In genomic region chr5:57243286-57244137, GRCh38 we compare ENCODE assay signal across 11 cellular contexts.
A peak's percentile ranks its signal among the peaks of the same experiment; 100 is the strongest.
DNase-seq lines count a peak whose midpoint lies in the region; ATAC-seq and TF ChIP-seq lines count a peak whose summit lies in the region.
"Had no signal": no experiment of that assay in that cellular context is flagged by ENCODE, and none has a peak within 500 bp of the region (broad histone marks: within the 10 kb centered on the region; RNA-seq: fewer than 3 reads in every experiment).

No MANE protein-coding gene starts in this region.

- H3K27ac ChIP-seq in endodermal cell (ENCODE audit: low read depth, low read length): no peak overlapping the region

- H3K9me3 Mint-ChIP-seq in endodermal cell: no peaks in the 10 kb centered on the region
- H3K9me3 Mint-ChIP-seq: HFFc6 had no signal

- peaks cover 8% of the 10 kb centered on the region for H3K4me1 Mint-ChIP-seq in endodermal cell

- H3K36me3 ChIP-seq in endodermal cell (ENCODE audit: control insufficient read depth, insufficient read depth, low read length): peaks cover 61% of the 10 kb centered on the region

- no peak overlapping the region for H3K4me3 Mint-ChIP-seq in endodermal cell
- H3K4me3 Mint-ChIP-seq: HFFc6 had no signal

- H3K4me3 ChIP-seq in endodermal cell (ENCODE audit: low read length): no peak overlapping the region
- H3K4me3 ChIP-seq: MG63 had no signal

- H3K9ac ChIP-seq in endodermal cell (ENCODE audit: extremely low read depth, low read length, poor library complexity, severe bottlenecking): no peak overlapping the region

- H3K4me1 ChIP-seq in endodermal cell (ENCODE audit: control insufficient read depth, insufficient read depth, low read length): no peaks in the 10 kb centered on the region

- DNase-seq in endodermal cell (no peak), NCI-H69 (lab: John Stamatoyannopoulos, UW) (no peak), Right ventricle myocardium inferior (ENCODE audit: missing footprints) (no peak), activated gamma-delta T cell (lab: John Stamatoyannopoulos, UW) (no peak), GOT3 (lab: John Stamatoyannopoulos, UW) (no peak)
- DNase-seq: HFFc6, MG63, nucleus accumbens had no signal

- peak overlapping the region; percentile 62 for H3K27ac Mint-ChIP-seq in endodermal cell
- H3K27ac Mint-ChIP-seq: HFFc6 had no signal

- TF ChIP-seq CTCF in endodermal cell (conservative IDR thresholded peaks at IDR 0.05): no peak

- no peaks in the 10 kb centered on the region for H3K27me3 ChIP-seq in endodermal cell (ENCODE audit: control insufficient read depth, insufficient read depth, low read length, poor library complexity, severe bottlenecking)
- H3K27me3 ChIP-seq: MG63 had no signal

- intact Hi-C loops in Right ventricle myocardium inferior (cut with DNase I): no loop called here

- peaks cover 59% of the 10 kb centered on the region for H3K36me3 Mint-ChIP-seq in endodermal cell (ENCODE audit: low read depth)

- peak; percentile 83 for ATAC-seq in GM18511 (IDR thresholded peaks at IDR 0.05; ENCODE audit: unreplicated experiment)
- peak; percentile 78 for ATAC-seq in GM21423 (IDR thresholded peaks at IDR 0.05; ENCODE audit: unreplicated experiment)
- ATAC-seq in HG03520 (IDR thresholded peaks at IDR 0.05; ENCODE audit: unreplicated experiment): peak; percentile 90
- ATAC-seq in Right ventricle myocardium inferior: no peak

- peaks cover 14% of the 10 kb centered on the region for H3K9me3 ChIP-seq in endodermal cell (ENCODE audit: control insufficient read depth, low read length)
- H3K9me3 ChIP-seq: MG63 had no signal

- 95 to 96% methylated on average over 4 to 6 of the region's 6 CpGs for WGBS in endodermal cell (ENCODE audit: insufficient coverage in 1 of 2, insufficient read length in 1 of 2), 2 experiments

- H3K27me3 Mint-ChIP-seq in endodermal cell (ENCODE audit: insufficient read depth): no peaks in the 10 kb centered on the region
